26 cellular contexts compared by ENCODE assay signal in genomic region chr11:120132645-120133185, GRCh38. TPM values are rescaled to one million over a fixed set of nuclear protein-coding genes. Genes with fewer than 3 reads are reported as not detected.
A peak's percentile ranks its signal among the peaks of the same experiment; 100 is the strongest.
DNase-seq lines count a peak whose midpoint lies in the region; ATAC-seq, FAIRE-seq and TF ChIP-seq lines count a peak whose summit lies in the region.
"Had no signal": no experiment of that assay in that cellular context is flagged by ENCODE, and none has a peak within 500 bp of the region (broad histone marks: within the 10 kb centered on the region; RNA-seq: fewer than 3 reads in every experiment).

No MANE protein-coding gene starts in this region.

- CTCF ChIA-PET in MCF 10A (lab: Yijun Ruan, JAX), result interaction anchor here (7.7 kb wide), 1 partner anchor 36 kb away, joined by 68 read pairs; no protein-coding TSS in a partner anchor

- H3K9me3 Mint-ChIP-seq in MCF 10A (ENCODE audit: unreplicated experiment), result no peaks in the 10 kb centered on the region
- H3K9me3 Mint-ChIP-seq: activated CD4-positive, alpha-beta T cell treated with anti-CD3 and anti-CD28 coated beads, Interleukin-2, amount 10 ng/mL, durations not matched to agents 7 days and 5 days; activated naive CD4-positive, alpha-beta T cell treated with anti-CD3 and anti-CD28 coated beads, Interleukin-2, amount 50 U/mL, for 72 hours; CD4-positive, alpha-beta memory T cell; neural progenitor cell; stimulated activated naive CD8-positive, alpha-beta T cell treated with anti-CD3 and anti-CD28 coated beads, Interleukin-15, amount 100 ng/mL, for 72 hours had no signal

- H3K9ac ChIP-seq in keratinocyte (ENCODE audit: control insufficient read depth, extremely low read depth, insufficient read depth, low read length), result peak overlapping the region; percentile 96
- H3K9ac ChIP-seq: neural progenitor cell had no signal

- H3K27me3 ChIP-seq in keratinocyte (ENCODE audit: control insufficient read depth, extremely low read depth, insufficient read depth, low read length) (no peaks in the 10 kb centered on the region), transverse colon (no peaks in the 10 kb centered on the region)
- H3K27me3 ChIP-seq: esophagus muscularis mucosa, gastrocnemius medialis, MG63, tibial nerve had no signal

- 75% methylated on average over 4 of the region's 4 CpGs; no CpG with 5 or more reads in 1 of the 2 donors for WGBS in transverse colon (ENCODE audit: low coverage in 1 of 2), 2 donors

- in situ Hi-C loops in transverse colon (cut with MboI; ENCODE audit: low pct_ligation_motif_present in 1 of 4, low pct_unique_long_range_greater_than_20kb in 1 of 4, low sequenced_read_pairs in 3 of 4), result no loop called here

- H3K36me3 ChIP-seq in keratinocyte (ENCODE audit: control insufficient read depth in 2 of 2, extremely low read depth in 1 of 2, insufficient read depth in 2 of 2, low read length in 2 of 2) (peaks cover 32 to 52% of the 10 kb centered on the region in 2 experiments), transverse colon (no peaks in the 10 kb centered on the region)
- H3K36me3 ChIP-seq: esophagus muscularis mucosa, gastrocnemius medialis, MG63, neural progenitor cell, tibial nerve had no signal

- dilution Hi-C loops in keratinocyte (cut with MboI; ENCODE audit: extremely low pct_ligation_motif_present, low sequenced_read_pairs), result no loop called here

- BruUV-seq in MCF 10A (replicated peaks; lab: Mats Ljungman, UMichigan), result no TSS peak

- peak overlapping the region; percentile 48 for H3K4me3 Mint-ChIP-seq in MCF 10A (ENCODE audit: unreplicated experiment)
- H3K4me3 Mint-ChIP-seq: activated CD4-positive, alpha-beta T cell treated with anti-CD3 and anti-CD28 coated beads, Interleukin-2, amount 10 ng/mL, durations not matched to agents 7 days and 5 days; CD4-positive, alpha-beta memory T cell; stimulated activated naive CD8-positive, alpha-beta T cell treated with anti-CD3 and anti-CD28 coated beads, Interleukin-15, amount 100 ng/mL, for 72 hours had no signal

- FAIRE-seq in keratinocyte (lab: Jason Lieb, UNC), result peak; percentile 5

- H3K4me3 ChIP-seq in keratinocyte (ENCODE audit: control insufficient read depth in 2 of 3, extremely low read depth in 1 of 3, insufficient read depth in 2 of 3, low read depth in 1 of 3, low read length in 3 of 3) (peak overlapping the region; percentile 6 to 97 (median 87)), transverse colon (no peak overlapping the region)
- H3K4me3 ChIP-seq: esophagus muscularis mucosa, gastrocnemius medialis, lung, MG63, neural progenitor cell, tibial nerve had no signal

- no peak for TF ChIP-seq EP300 in transverse colon (IDR thresholded peaks at IDR 0.05; ENCODE audit: low read depth)

- no peaks in the 10 kb centered on the region for H3K9me3 ChIP-seq in keratinocyte (ENCODE audit: control insufficient read depth, low read depth, low read length)
- H3K9me3 ChIP-seq in transverse colon, result no peaks in the 10 kb centered on the region
- H3K9me3 ChIP-seq: esophagus muscularis mucosa, gastrocnemius medialis, MG63, tibial nerve had no signal

- peaks cover 80% of the 10 kb centered on the region for H3K4me1 ChIP-seq in keratinocyte (ENCODE audit: control insufficient read depth, extremely low read depth, insufficient read depth, low read length)
- peaks cover 12 to 19% (median 15%) of the 10 kb centered on the region in 4 donors for H3K4me1 ChIP-seq in transverse colon
- H3K4me1 ChIP-seq: gastrocnemius medialis had no signal

- intact Hi-C loops in MCF 10A (cut with micrococcal nuclease), result no loop called here
- intact Hi-C loops in transverse colon (cut with DNase I; ENCODE audit: low total_unique reads), result no loop called here

- peak overlapping the region; percentile 90 for H3K27ac ChIP-seq in keratinocyte (ENCODE audit: control insufficient read depth, insufficient read depth, low read length)
- H3K27ac ChIP-seq in transverse colon, result no peak overlapping the region
- H3K27ac ChIP-seq: esophagus muscularis mucosa, gastrocnemius medialis, neural progenitor cell, tibial nerve had no signal

- POLR2A ChIA-PET in MCF 10A (lab: Yijun Ruan, JAX), result interaction anchor here (0.9 to 8.0 kb wide), 3 partner anchors 10 to 439 kb away, joined by 3 to 153 read pairs (median 4); no protein-coding TSS in a partner anchor

- peaks cover 71% of the 10 kb centered on the region for H3K4me1 Mint-ChIP-seq in MCF 10A (ENCODE audit: insufficient read depth, unreplicated experiment)
- H3K4me1 Mint-ChIP-seq: activated CD4-positive, alpha-beta T cell treated with anti-CD3 and anti-CD28 coated beads, Interleukin-2, amount 10 ng/mL, durations not matched to agents 7 days and 5 days; CD4-positive, alpha-beta memory T cell; neural progenitor cell; stimulated activated naive CD8-positive, alpha-beta T cell treated with anti-CD3 and anti-CD28 coated beads, Interleukin-15, amount 100 ng/mL, for 72 hours had no signal

- no peak for ATAC-seq in HG02981 (IDR thresholded peaks at IDR 0.05; ENCODE audit: unreplicated experiment)
- ATAC-seq: activated naive CD4-positive, alpha-beta T cell treated with anti-CD3 and anti-CD28 coated beads, Interleukin-2, amount 50 U/mL, for 72 hours; gastrocnemius medialis; Panc1; stimulated activated naive CD8-positive, alpha-beta T cell treated with anti-CD3 and anti-CD28 coated beads, Interleukin-15, amount 100 ng/mL, for 72 hours had no signal

- no peak for TF ChIP-seq CTCF in MCF 10A (IDR thresholded peaks at IDR 0.05; ENCODE audit: unreplicated experiment)
- TF ChIP-seq CTCF in keratinocyte (optimal IDR thresholded peaks at IDR 0.05 in 1 of 3, IDR thresholded peaks at IDR 0.05 in 1 of 3, conservative IDR thresholded peaks at IDR 0.05 in 1 of 3; ENCODE audit: extremely low read depth in 1 of 3, insufficient read depth in 2 of 3, low read length in 3 of 3), result no peak
- no peak for TF ChIP-seq CTCF in transverse colon (IDR thresholded peaks at IDR 0.05)

- H3K9me1 ChIP-seq in keratinocyte (ENCODE audit: control insufficient read depth, extremely low read depth, insufficient read depth, low read length), result no peaks in the 10 kb centered on the region

- TF ChIP-seq POLR2A in transverse colon (IDR thresholded peaks at IDR 0.05), result no peak

- peak overlapping the region; percentile 88 for H3K27ac Mint-ChIP-seq in MCF 10A (ENCODE audit: low read depth, unreplicated experiment)
- H3K27ac Mint-ChIP-seq: activated CD4-positive, alpha-beta T cell treated with anti-CD3 and anti-CD28 coated beads, Interleukin-2, amount 10 ng/mL, durations not matched to agents 7 days and 5 days; activated naive CD4-positive, alpha-beta T cell treated with anti-CD3 and anti-CD28 coated beads, Interleukin-2, amount 50 U/mL, for 72 hours had no signal

- no peaks in the 10 kb centered on the region for H3K27me3 Mint-ChIP-seq in MCF 10A (ENCODE audit: insufficient read depth, unreplicated experiment)
- H3K27me3 Mint-ChIP-seq: activated CD4-positive, alpha-beta T cell treated with anti-CD3 and anti-CD28 coated beads, Interleukin-2, amount 10 ng/mL, durations not matched to agents 7 days and 5 days had no signal

- H3K79me2 ChIP-seq in keratinocyte (ENCODE audit: control insufficient read depth, insufficient read depth, low read length), result peaks cover 86% of the 10 kb centered on the region

- H3K4me2 ChIP-seq in keratinocyte (ENCODE audit: control insufficient read depth, extremely low read depth, insufficient read depth, low read depth, low read length), result peak overlapping the region; percentile 93
- H3K4me2 ChIP-seq: neural progenitor cell had no signal

- DNase-seq in activated CD4-positive, CD25-positive, alpha-beta regulatory T cell treated with anti-CD3 and anti-CD28 coated beads, Interleukin-2, amount 50 U/mL, for 72 hours, result peak; percentile 5
- no peak for DNase-seq in activated CD4-positive, CD25-positive, alpha-beta regulatory T cell (lab: John Stamatoyannopoulos, UW)
- DNase-seq in MCF 10A (ENCODE audit: unreplicated experiment), result no peak
- DNase-seq in keratinocyte (ENCODE audit: low read depth, low spot score), result no peak
- DNase-seq in transverse colon, result peak; percentile 2
- no peak for DNase-seq in middle frontal gyrus (ENCODE audit: extremely low spot score, low spot score)
- DNase-seq in GDM1 (lab: John Stamatoyannopoulos, UW), result no peak
- DNase-seq: activated CD4-positive, alpha-beta T cell treated with anti-CD3 and anti-CD28 coated beads, Interleukin-2, amount 10 ng/mL, durations not matched to agents 7 days and 5 days; CD4-positive, alpha-beta memory T cell; effector CD4-positive, alpha-beta T cell; gastrocnemius medialis; hippocampal formation; MG63; NCI-H146; stimulated activated naive CD8-positive, alpha-beta T cell treated with anti-CD3 and anti-CD28 coated beads, Interleukin-15, amount 100 ng/mL, for 72 hours; T-helper 2 cell had no signal

- no peak overlapping the region for H2AFZ ChIP-seq in keratinocyte (ENCODE audit: control insufficient read depth, low read length)
- H2AFZ ChIP-seq: neural progenitor cell had no signal

- H3K36me3 Mint-ChIP-seq in MCF 10A (ENCODE audit: insufficient read depth, unreplicated experiment), result peaks cover 23% of the 10 kb centered on the region
- H3K36me3 Mint-ChIP-seq: activated naive CD4-positive, alpha-beta T cell treated with anti-CD3 and anti-CD28 coated beads, Interleukin-2, amount 50 U/mL, for 72 hours; CD4-positive, alpha-beta memory T cell; neural progenitor cell had no signal

- peaks cover 2% of the 10 kb centered on the region for H4K20me1 ChIP-seq in keratinocyte (ENCODE audit: control insufficient read depth, extremely low read depth, insufficient read depth, low read length)

RNA-seq across cellular contexts. Expression of gene TRIM29, which starts 5.2 kb away (rescaled TPM):
- total RNA-seq in MCF 10A (2022), result 60.9 and 93.4 TPM in 2 replicates
- 303 to 611 TPM (median 463 TPM) in 3 replicates for polyA plus RNA-seq in keratinocyte
- 1,306 TPM for polyA plus RNA-seq in keratinocyte (2011; ENCODE audit: low read depth)
- 465 and 526 TPM in 2 replicates for polyA plus RNA-seq in keratinocyte (2011; cell fraction: cytosol; rRNA removed)
- polyA plus RNA-seq in keratinocyte (2011; cell fraction: nucleus; rRNA removed), result 422 and 529 TPM in 2 replicates
- polyA plus RNA-seq in keratinocyte (2012; ENCODE audit: low replicate concordance), result 316 and 929 TPM in 2 replicates
- 758 to 1,045 TPM (median 830 TPM) in 3 replicates for polyA minus RNA-seq in keratinocyte
- polyA minus RNA-seq in keratinocyte (2011; cell fraction: cytosol; rRNA and poly(A)+ RNA removed), result 496 TPM
- polyA minus RNA-seq in keratinocyte (2011; cell fraction: nucleus; rRNA and poly(A)+ RNA removed), result 293 and 344 TPM in 2 replicates
- total RNA-seq in transverse colon, result 1 to 10 TPM in 2 of 4 donors, under 1 TPM in 1, not detected in 1; 0.75 to 7.8 (median 4.4) TPM
- total RNA-seq: activated CD4-positive, alpha-beta T cell treated with anti-CD3 and anti-CD28 coated beads, Interleukin-2, amount 10 ng/mL, durations not matched to agents 7 days and 5 days; activated naive CD4-positive, alpha-beta T cell treated with anti-CD3 and anti-CD28 coated beads, Interleukin-2, amount 50 U/mL, for 72 hours; CD4-positive, alpha-beta memory T cell; chondrocyte; NCI-H460; progenitor cell of endocrine pancreas had no signal
- polyA plus RNA-seq: CD4-positive, alpha-beta memory T cell had no signal

Comparison
In these comparisons a context has a peak if more than half of its experiments do, and no peak if none do; other contexts are left out.
1. DNase-seq: peak in activated CD4-positive, CD25-positive, alpha-beta regulatory T cell treated with anti-CD3 and anti-CD28 coated beads, Interleukin-2, amount 50 U/mL, for 72 hours (single experiment) and transverse colon (single experiment); none in activated CD4-positive, CD25-positive, alpha-beta regulatory T cell (0 of 4), MCF 10A (single experiment), keratinocyte (single experiment), middle frontal gyrus (single experiment) and GDM1 (single experiment).
2. H3K4me3 ChIP-seq: peak in keratinocyte (3 of 3); none in transverse colon (0 of 4).